1 cellular context compared by ENCODE assay signal in genomic region chr3:143824675-143825074, GRCh38.
TF ChIP-seq lines count a peak whose summit lies in the region.

No MANE protein-coding gene starts in this region.

TF ChIP-seq in GM12878, 131 proteins besides CTCF, POLR2A, EP300 and RAD21:
- no peak for TF ChIP-seq KDM1A (IDR thresholded peaks at IDR 0.05; ENCODE audit: borderline replicate concordance)
- no peak for TF ChIP-seq NBN (IDR thresholded peaks at IDR 0.05)
- no peak for TF ChIP-seq CHD2 (IDR thresholded peaks at IDR 0.05; ENCODE audit: borderline replicate concordance, low read depth, low read length)
- TF ChIP-seq HDAC6 (IDR thresholded peaks at IDR 0.05; ENCODE audit: unreplicated experiment) = no peak
- no peak for TF ChIP-seq GABPA (IDR thresholded peaks at IDR 0.05; ENCODE audit: low read depth)
- no peak for TF ChIP-seq MEF2B (IDR thresholded peaks at IDR 0.05; ENCODE audit: partially characterized antibody, poor library complexity, severe bottlenecking)
- no peak for TF ChIP-seq E2F8 (IDR thresholded peaks at IDR 0.05; ENCODE audit: low read depth, partially characterized antibody)
- TF ChIP-seq YBX1 (IDR thresholded peaks at IDR 0.05) = no peak
- TF ChIP-seq DPF2 (IDR thresholded peaks at IDR 0.05) = no peak
